ENCODE assay signal across 9 cellular contexts in the genomic region with DNA sequence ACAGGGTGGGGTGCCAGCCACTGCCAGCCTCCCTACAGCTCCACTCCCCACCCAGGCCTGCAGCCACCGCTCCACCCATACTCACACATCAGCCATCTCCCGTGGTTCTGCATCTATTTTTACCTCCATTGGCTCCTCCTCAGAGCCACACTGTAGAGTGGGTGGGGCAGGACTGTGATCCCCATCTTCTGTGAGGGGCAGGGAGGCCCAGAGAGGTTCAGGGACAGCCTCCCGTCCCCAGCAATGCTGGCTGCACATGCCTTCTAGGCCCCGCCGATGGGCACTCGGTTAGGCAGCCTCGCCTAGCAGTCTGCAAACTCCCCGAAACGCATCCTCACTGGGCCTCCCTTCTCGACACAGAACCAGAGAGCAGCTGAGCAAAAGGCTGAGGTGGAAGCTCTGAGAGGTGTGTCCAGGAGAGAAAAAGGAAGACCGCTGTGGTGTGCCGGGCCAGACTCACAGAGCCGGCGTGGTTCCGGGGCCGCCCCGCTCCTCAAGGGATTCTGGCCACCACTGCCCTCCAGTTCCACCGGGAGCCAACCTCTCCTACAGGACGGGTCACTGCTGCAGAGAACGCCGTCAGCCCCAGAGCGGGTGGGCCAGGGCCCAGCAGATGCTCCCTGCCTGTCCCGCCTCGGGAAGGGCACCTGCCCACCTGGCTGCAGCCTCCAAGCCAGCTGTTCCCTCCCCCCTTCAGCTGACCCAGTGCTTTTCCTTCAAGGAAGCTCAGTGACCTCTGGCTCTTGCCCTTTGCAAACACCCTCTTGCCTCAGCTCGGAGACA.
DNase-seq lines count a peak whose midpoint lies in the region; ATAC-seq, FAIRE-seq and TF ChIP-seq lines count a peak whose summit lies in the region.
"Had no signal": no experiment of that assay in that cellular context is flagged by ENCODE, and none has a peak within 500 bp of the region (broad histone marks: within the 10 kb centered on the region; RNA-seq: fewer than 3 reads in every experiment).

No MANE protein-coding gene starts in this region.

- H3K36me3 ChIP-seq in breast epithelium = no peaks in the 10 kb centered on the region
- no peaks in the 10 kb centered on the region for H3K36me3 ChIP-seq in HepG2 (replicated peaks in 1 of 2; ENCODE audit: control insufficient read depth in 1 of 2, insufficient read depth in 2 of 2, low read length in 2 of 2)
- no peaks in the 10 kb centered on the region for H3K36me3 ChIP-seq in thymus (ENCODE audit: control insufficient read depth, insufficient read depth)

- ATAC-seq in HepG2 (peak; percentile 4; the same call in 1 of the 3 replicates), GM19452 (IDR thresholded peaks at IDR 0.05; ENCODE audit: unreplicated experiment) (no peak)

- WGBS in HepG2 (ENCODE audit: low lambda C conversion rate) = 57% methylated on average over 14 of the region's 25 CpGs
- WGBS in thymus = 85% methylated on average over 25 of the region's 25 CpGs

- CTCF ChIA-PET in HepG2 (lab: Yijun Ruan, JAX; ENCODE audit: low intra/inter-chr PET ratio, low total read pairs) = no interaction called here

- peak overlapping the region; percentile 76 for H3K9ac ChIP-seq in HepG2 (ENCODE audit: insufficient read depth, low read depth, low read length)

- no peak for TF ChIP-seq POLR2A in breast epithelium (IDR thresholded peaks at IDR 0.05)
- no peak for TF ChIP-seq POLR2A in HepG2 (IDR thresholded peaks at IDR 0.05; ENCODE audit: insufficient read depth in 1 of 2, low read depth in 2 of 2, low read length in 2 of 2)

- peak overlapping the region; percentile 63 for H3K27ac ChIP-seq in 22Rv1
- H3K27ac ChIP-seq in breast epithelium = peak overlapping the region; percentile 92 to 93
- H3K27ac ChIP-seq in HepG2 (ENCODE audit: extremely low read length, insufficient read depth, low read length) = no peak overlapping the region
- H3K27ac ChIP-seq in thymus (ENCODE audit: low read depth) = peak overlapping the region; percentile 78

- H3K4me3 ChIP-seq in breast epithelium = peak overlapping the region; percentile 60 to 86 (median 78)
- H3K4me3 ChIP-seq in HepG2 (replicated peaks in 1 of 3; ENCODE audit: insufficient read depth in 1 of 3, low read depth in 2 of 3, low read length in 3 of 3) = peak overlapping the region; percentile 81 to 89 (median 83)
- peak overlapping the region; percentile 93 for H3K4me3 ChIP-seq in thymus (ENCODE audit: low read length)

- TF ChIP-seq CTCF in 22Rv1 (IDR thresholded peaks at IDR 0.05) (no peak), breast epithelium (IDR thresholded peaks at IDR 0.05) (no peak), HepG2 (CRISPR knock-in tag; IDR thresholded peaks at IDR 0.05) (no peak)

- no peaks in the 10 kb centered on the region for H3K27me3 ChIP-seq in breast epithelium
- no peaks in the 10 kb centered on the region for H3K27me3 ChIP-seq in HepG2 (ENCODE audit: control insufficient read depth in 1 of 2, insufficient read depth in 2 of 2, low read length in 2 of 2)
- H3K27me3 ChIP-seq in thymus (ENCODE audit: control insufficient read depth, insufficient read depth) = no peaks in the 10 kb centered on the region

- no peaks in the 10 kb centered on the region for H3K79me2 ChIP-seq in HepG2 (ENCODE audit: insufficient read depth, low read length)

- DNase-seq in HTR-8/SVneo (ENCODE audit: insufficient read length, low spot score) (no peak), breast epithelium (ENCODE audit: low spot score in 2 of 2) (no peak), HepG2 (ENCODE audit: low spot score) (no peak), NCI-H69 (lab: John Stamatoyannopoulos, UW) (no peak), NCI-H510A treated with DMSO at 0.1 percent for 48 hours (lab: John Stamatoyannopoulos, UW) (no peak)

- no peak for TF ChIP-seq RAD21 in HepG2 (CRISPR knock-in tag; IDR thresholded peaks at IDR 0.05)

- FAIRE-seq in HTR-8/SVneo (lab: Jason Lieb, UNC) = peak; percentile 28
- FAIRE-seq in HepG2 (lab: Jason Lieb, UNC) = no peak
- FAIRE-seq: GM18507 had no signal

- peak overlapping the region; percentile 100 for H3K4me2 ChIP-seq in HepG2 (ENCODE audit: low read depth, low read length)

- in situ Hi-C loops in HepG2 (cut with HindIII; ENCODE audit: extremely low pct_ligation_motif_present, low pct_unique_long_range_greater_than_20kb) = no loop called here

- intact Hi-C loops in breast epithelium (cut with DNase I; ENCODE audit: low total_unique reads) = no loop called here
- intact Hi-C loops in HepG2 (cut with micrococcal nuclease; ENCODE audit: unreplicated experiment) = no loop called here

- TF ChIP-seq EP300 in HepG2 (IDR thresholded peaks at IDR 0.05; ENCODE audit: low read depth in 2 of 2, low read length in 2 of 2) = no peak
- TF ChIP-seq EP300 in HepG2 (CRISPR knock-in tag; IDR thresholded peaks at IDR 0.05; ENCODE audit: borderline replicate concordance) = no peak

- POLR2A ChIA-PET in HepG2 (lab: Yijun Ruan, JAX) = interaction anchor here (0.8 kb wide), 1 partner anchor 8 kb away, joined by 4 read pairs; no protein-coding TSS in a partner anchor

- BruUV-seq in HepG2 (replicated peaks; lab: Mats Ljungman, UMichigan) = no TSS peak

- H3K9me3 ChIP-seq in breast epithelium (no peaks in the 10 kb centered on the region), HepG2 (ENCODE audit: low read length) (no peaks in the 10 kb centered on the region), thymus (ENCODE audit: control insufficient read depth) (no peaks in the 10 kb centered on the region)

- no peak overlapping the region for H2AFZ ChIP-seq in HepG2 (ENCODE audit: low read length)

- H4K20me1 ChIP-seq in HepG2 (ENCODE audit: insufficient read depth, low read length) = no peaks in the 10 kb centered on the region

- H3K4me1 ChIP-seq in breast epithelium = peaks cover 15 to 19% of the 10 kb centered on the region in 2 donors
- peaks cover 45% of the 10 kb centered on the region for H3K4me1 ChIP-seq in HepG2 (ENCODE audit: insufficient read depth, low read length)
- peaks cover 18% of the 10 kb centered on the region for H3K4me1 ChIP-seq in thymus (ENCODE audit: control insufficient read depth, insufficient read depth, low read length)

TF ChIP-seq in HepG2, 621 proteins besides CTCF, POLR2A, EP300 and RAD21:
- TF ChIP-seq ZNF768 (CRISPR knock-in tag; IDR thresholded peaks at IDR 0.05) = peak; percentile 33; the same call in 1 of the 2 replicates
- TF ChIP-seq ZNF335 (CRISPR knock-in tag; IDR thresholded peaks at IDR 0.05) = 0 out of 2 replicates have a peak, but pooled peaks have one; percentile 29
- TF ChIP-seq, protein P1, sequence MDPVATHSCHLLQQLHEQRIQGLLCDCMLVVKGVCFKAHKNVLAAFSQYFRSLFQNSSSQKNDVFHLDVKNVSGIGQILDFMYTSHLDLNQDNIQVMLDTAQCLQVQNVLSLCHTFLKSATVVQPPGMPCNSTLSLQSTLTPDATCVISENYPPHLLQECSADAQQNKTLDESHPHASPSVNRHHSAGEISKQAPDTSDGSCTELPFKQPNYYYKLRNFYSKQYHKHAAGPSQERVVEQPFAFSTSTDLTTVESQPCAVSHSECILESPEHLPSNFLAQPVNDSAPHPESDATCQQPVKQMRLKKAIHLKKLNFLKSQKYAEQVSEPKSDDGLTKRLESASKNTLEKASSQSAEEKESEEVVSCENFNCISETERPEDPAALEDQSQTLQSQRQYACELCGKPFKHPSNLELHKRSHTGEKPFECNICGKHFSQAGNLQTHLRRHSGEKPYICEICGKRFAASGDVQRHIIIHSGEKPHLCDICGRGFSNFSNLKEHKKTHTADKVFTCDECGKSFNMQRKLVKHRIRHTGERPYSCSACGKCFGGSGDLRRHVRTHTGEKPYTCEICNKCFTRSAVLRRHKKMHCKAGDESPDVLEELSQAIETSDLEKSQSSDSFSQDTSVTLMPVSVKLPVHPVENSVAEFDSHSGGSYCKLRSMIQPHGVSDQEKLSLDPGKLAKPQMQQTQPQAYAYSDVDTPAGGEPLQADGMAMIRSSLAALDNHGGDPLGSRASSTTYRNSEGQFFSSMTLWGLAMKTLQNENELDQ (CRISPR knock-in tag; IDR thresholded peaks at IDR 0.05; ENCODE audit: borderline replicate concordance) = no peak
- TF ChIP-seq NCOA5 (CRISPR knock-in tag; IDR thresholded peaks at IDR 0.05) = no peak
- 0 out of 2 replicates have a peak, but pooled peaks have one; percentile 15 for TF ChIP-seq ZBTB21 (CRISPR knock-in tag; IDR thresholded peaks at IDR 0.05)
- TF ChIP-seq KMT2A (CRISPR knock-in tag; IDR thresholded peaks at IDR 0.05) = 0 out of 2 replicates have a peak, but pooled peaks have one; percentile 5
- TF ChIP-seq, protein P2, sequence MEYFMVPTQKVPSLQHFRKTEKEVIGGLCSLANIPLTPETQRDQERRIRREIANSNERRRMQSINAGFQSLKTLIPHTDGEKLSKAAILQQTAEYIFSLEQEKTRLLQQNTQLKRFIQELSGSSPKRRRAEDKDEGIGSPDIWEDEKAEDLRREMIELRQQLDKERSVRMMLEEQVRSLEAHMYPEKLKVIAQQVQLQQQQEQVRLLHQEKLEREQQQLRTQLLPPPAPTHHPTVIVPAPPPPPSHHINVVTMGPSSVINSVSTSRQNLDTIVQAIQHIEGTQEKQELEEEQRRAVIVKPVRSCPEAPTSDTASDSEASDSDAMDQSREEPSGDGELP (IDR thresholded peaks at IDR 0.05; ENCODE audit: borderline replicate concordance, low read depth) = 0 out of 2 replicates have a peak, but pooled peaks have one; percentile 48
- TF ChIP-seq, protein P3, sequence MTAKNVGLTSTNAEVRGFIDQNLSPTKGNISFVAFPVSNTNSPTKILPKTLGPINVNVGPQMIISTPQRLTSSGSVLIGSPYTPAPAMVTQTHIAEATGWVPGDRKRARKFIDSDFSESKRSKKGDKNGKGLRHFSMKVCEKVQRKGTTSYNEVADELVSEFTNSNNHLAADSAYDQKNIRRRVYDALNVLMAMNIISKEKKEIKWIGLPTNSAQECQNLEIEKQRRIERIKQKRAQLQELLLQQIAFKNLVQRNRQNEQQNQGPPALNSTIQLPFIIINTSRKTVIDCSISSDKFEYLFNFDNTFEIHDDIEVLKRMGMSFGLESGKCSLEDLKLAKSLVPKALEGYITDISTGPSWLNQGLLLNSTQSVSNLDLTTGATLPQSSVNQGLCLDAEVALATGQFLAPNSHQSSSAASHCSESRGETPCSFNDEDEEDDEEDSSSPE (CRISPR knock-in tag; IDR thresholded peaks at IDR 0.05) = peak; percentile 10; the same call in 1 of the 2 replicates
